Comparison of ENCODE assay signal across 10 cellular contexts in genomic region chr2:56184500-56184996, GRCh38. TPM values are rescaled to one million over a fixed set of nuclear protein-coding genes. Genes with fewer than 3 reads are reported as not detected.
DNase-seq lines count a peak whose midpoint lies in the region; ATAC-seq, FAIRE-seq and TF ChIP-seq lines count a peak whose summit lies in the region.
"Had no signal": no experiment of that assay in that cellular context is flagged by ENCODE, and none has a peak within 500 bp of the region (broad histone marks: within the 10 kb centered on the region; RNA-seq: fewer than 3 reads in every experiment).

No MANE protein-coding gene starts in this region.

- H3K36me3 ChIP-seq in HUES6 (ENCODE audit: control insufficient read depth, insufficient read depth, low read length) (no peaks in the 10 kb centered on the region), bronchial epithelial cell (ENCODE audit: control insufficient read depth, insufficient read depth, low read length) (no peaks in the 10 kb centered on the region), lower lobe of right lung (no peaks in the 10 kb centered on the region)

- peaks cover 16% of the 10 kb centered on the region for H3K4me1 ChIP-seq in HUES6 (ENCODE audit: control insufficient read depth, insufficient read depth, low read length)
- H3K4me1 ChIP-seq in lower lobe of right lung: peaks cover 16% of the 10 kb centered on the region

- H3K4me3 ChIP-seq in HUES6 (ENCODE audit: low read depth, low read length) (peak overlapping the region; percentile 76), bronchial epithelial cell (ENCODE audit: low read depth, low read length) (peak overlapping the region; percentile 20), lower lobe of right lung (peak overlapping the region; percentile 75)

- no peak overlapping the region for H3K27ac ChIP-seq in HUES6 (ENCODE audit: low read depth, low read length)
- peak overlapping the region; percentile 79 for H3K27ac ChIP-seq in lower lobe of right lung

- no peak for TF ChIP-seq POLR2A in erythroblast (IDR thresholded peaks at IDR 0.05; ENCODE audit: low read length)

- DNase-seq in NCI-H2081 (lab: John Stamatoyannopoulos, UW) (peak; percentile 49 to 69), NCI-H2081 treated with DMSO at 0.1 percent for 48 hours (lab: John Stamatoyannopoulos, UW) (no peak), bronchial epithelial cell (ENCODE audit: low read depth) (no peak), lower lobe of right lung (peak; percentile 54), erythroblast (lab: John Stamatoyannopoulos, UW) (no peak), AG08395 (ENCODE audit: low spot score) (no peak)
- DNase-seq: CD4-positive, CD25-positive, alpha-beta regulatory T cell had no signal

- TF ChIP-seq CTCF in bronchial epithelial cell (IDR thresholded peaks at IDR 0.05; ENCODE audit: insufficient read depth, low read length, severe bottlenecking) (no peak), lower lobe of right lung (IDR thresholded peaks at IDR 0.05) (no peak)

- H3K27me3 ChIP-seq in HUES6 (ENCODE audit: control insufficient read depth, insufficient read depth, low read length) (peaks cover 100% of the 10 kb centered on the region), bronchial epithelial cell (ENCODE audit: control insufficient read depth, insufficient read depth, low read length) (peaks cover 3% of the 10 kb centered on the region), lower lobe of right lung (ENCODE audit: low read depth) (peaks cover 25% of the 10 kb centered on the region)

- no peak for FAIRE-seq in bronchial epithelial cell (lab: Jason Lieb, UNC)

- intact Hi-C loops in lower lobe of right lung (cut with DNase I): no loop called here

- ATAC-seq in lower lobe of right lung (peak; percentile 29 to 57), GM21825 (IDR thresholded peaks at IDR 0.05; ENCODE audit: unreplicated experiment) (no peak)

- no peak overlapping the region for H3K9ac ChIP-seq in HUES6 (ENCODE audit: low read length)

- no peaks in the 10 kb centered on the region for H3K9me3 ChIP-seq in HUES6 (ENCODE audit: control insufficient read depth, insufficient read depth, low read depth, low read length)
- no peaks in the 10 kb centered on the region for H3K9me3 ChIP-seq in lower lobe of right lung

RNA-seq across cellular contexts. Expression of gene CCDC85A, which starts 0.8 kb away (rescaled TPM):
- total RNA-seq in bronchial epithelial cell: 0.13 TPM in 1 of 2 replicates, not detected in the other
- total RNA-seq in lower lobe of right lung: 17.0 TPM
- total RNA-seq: CD4-positive, CD25-positive, alpha-beta regulatory T cell; T-helper 2 cell treated with Interferon-gamma antibody and Interleukin-4, amounts not matched to agents 100 ng/mL and 5 ng/mL, for 36 hours had no signal

Comparison
In these comparisons a context has a peak if more than half of its experiments do, and no peak if none do; other contexts are left out.
1. DNase-seq: peak in NCI-H2081 (2 of 2) and lower lobe of right lung (single experiment); none in NCI-H2081 treated with DMSO at 0.1 percent for 48 hours (single experiment), bronchial epithelial cell (single experiment), erythroblast (0 of 2) and AG08395 (single experiment).
2. H3K4me3 ChIP-seq: peak in every context shown above with its lines; median percentile 76 in HUES6; 75 in lower lobe of right lung; 20 in bronchial epithelial cell.
3. RNA of gene CCDC85A, which starts 0.8 kb away (total RNA-seq): 17.0 TPM in lower lobe of right lung (single experiment); 0.13 TPM in bronchial epithelial cell; every median in the first group is over 10 times any median in the second.